In genomic region chr10:62742447-62743105, GRCh38 we compare ENCODE assay signal across 15 cellular contexts.
DNase-seq lines count a peak whose midpoint lies in the region; ATAC-seq and TF ChIP-seq lines count a peak whose summit lies in the region.
"Had no signal": no experiment of that assay in that cellular context is flagged by ENCODE, and none has a peak within 500 bp of the region (broad histone marks: within the 10 kb centered on the region; RNA-seq: fewer than 3 reads in every experiment).

No MANE protein-coding gene starts in this region.

- H3K36me3 ChIP-seq in lower lobe of right lung = no peaks in the 10 kb centered on the region
- no peaks in the 10 kb centered on the region for H3K36me3 ChIP-seq in hepatocyte (replicated peaks; ENCODE audit: insufficient read depth, low read depth)

- peak overlapping the region; percentile 32 for H3K27ac ChIP-seq in lower lobe of right lung
- no peak overlapping the region for H3K27ac ChIP-seq in hepatocyte

- no peaks in the 10 kb centered on the region for H4K20me1 ChIP-seq in hepatocyte (ENCODE audit: insufficient read depth, poor library complexity, severe bottlenecking)

- no peaks in the 10 kb centered on the region for H3K27me3 ChIP-seq in lower lobe of right lung (ENCODE audit: low read depth)
- no peaks in the 10 kb centered on the region for H3K27me3 ChIP-seq in hepatocyte

- H3K9me2 ChIP-seq in hepatocyte (replicated peaks; ENCODE audit: insufficient read depth) = no peaks in the 10 kb centered on the region

- no peak overlapping the region for H2AFZ ChIP-seq in hepatocyte

- TF ChIP-seq CTCF in lower lobe of right lung (IDR thresholded peaks at IDR 0.05) (no peak), hepatocyte (IDR thresholded peaks at IDR 0.05; ENCODE audit: poor library complexity) (no peak)

- no peaks in the 10 kb centered on the region for H3K79me2 ChIP-seq in hepatocyte

- ATAC-seq in HG03378 (IDR thresholded peaks at IDR 0.05; ENCODE audit: unreplicated experiment) = peak; percentile 56
- ATAC-seq in lower lobe of right lung = peak; percentile 52 to 58
- ATAC-seq: T-cell had no signal

- DNase-seq in EH (ENCODE audit: low read depth) (peak; percentile 9), SKM-1 (lab: John Stamatoyannopoulos, UW; ENCODE audit: unreplicated experiment) (peak; percentile 28), lower lobe of right lung (no peak), hepatocyte (ENCODE audit: low spot score) (no peak), H4 (ENCODE audit: low spot score) (no peak), DMS53 treated with DMSO at 0.1 percent for 48 hours (lab: John Stamatoyannopoulos, UW; ENCODE audit: unreplicated experiment) (no peak), NCI-H526 (lab: John Stamatoyannopoulos, UW) (no peak)
- DNase-seq: activated CD4-positive, CD25-positive, alpha-beta regulatory T cell treated with anti-CD3 and anti-CD28 coated beads, Interleukin-2, amount 50 U/mL, for 72 hours; activated T-cell treated with anti-CD3 and anti-CD28 coated beads, Interleukin-2, amount 50 U/mL, for 1 hour; amygdala; DMS79; posterior cingulate gyrus; substantia nigra; T-cell had no signal

- intact Hi-C loops in lower lobe of right lung (cut with DNase I) = no loop called here

- no peak overlapping the region for H3K4me2 ChIP-seq in hepatocyte

- WGBS in hepatocyte (ENCODE audit: low lambda C conversion rate, missing lambda C conversion rate) = 77% methylated on average over 6 of the region's 6 CpGs

- no peak overlapping the region for H3K4me3 ChIP-seq in lower lobe of right lung
- no peak overlapping the region for H3K4me3 ChIP-seq in hepatocyte

- H3K9me3 ChIP-seq in lower lobe of right lung (no peaks in the 10 kb centered on the region), hepatocyte (ENCODE audit: low read depth) (no peaks in the 10 kb centered on the region)

- peaks cover 4% of the 10 kb centered on the region for H3K4me1 ChIP-seq in lower lobe of right lung
- no peaks in the 10 kb centered on the region for H3K4me1 ChIP-seq in hepatocyte (ENCODE audit: insufficient read depth)

Comparison
In these comparisons a context has a peak if more than half of its experiments do, and no peak if none do; other contexts are left out.
1. DNase-seq: peak in EH (single experiment) and SKM-1 (single experiment); none in lower lobe of right lung (single experiment), hepatocyte (single experiment), H4 (single experiment), DMS53 treated with DMSO at 0.1 percent for 48 hours (single experiment) and NCI-H526 (0 of 2).